Comparison of ENCODE assay signal across 9 cellular contexts in genomic region chr4:171809854-171810253, GRCh38. TPM values are rescaled to one million over a fixed set of nuclear protein-coding genes. Genes with fewer than 3 reads are reported as not detected.
"Had no signal": no experiment of that assay in that cellular context is flagged by ENCODE, and none has a peak within 500 bp of the region (broad histone marks: within the 10 kb centered on the region; RNA-seq: fewer than 3 reads in every experiment).

No MANE protein-coding gene starts in this region.

- DNase-seq: H7, HFFc6, KG1 had no signal

- H3K36me3 ChIP-seq: HAP-1 had no signal

- H3K9me3 ChIP-seq: HAP-1 had no signal

- H3K4me3 ChIP-seq: GM23338, HAP-1 had no signal

- H3K27ac ChIP-seq: HL-60 had no signal

- H3K4me2 ChIP-seq: GM23338 had no signal

- H2AFZ ChIP-seq: GM23338 had no signal

- ATAC-seq: GM23338, HCT116 had no signal

RNA-seq across cellular contexts. Expression of gene GALNTL6, which starts 3.4 kb away (rescaled TPM):
- total RNA-seq: H4, HT1080 had no signal
